16 cellular contexts compared by ENCODE assay signal in genomic region chrY:7016521-7016920, GRCh38.
DNase-seq lines count a peak whose midpoint lies in the region; ATAC-seq, FAIRE-seq and TF ChIP-seq lines count a peak whose summit lies in the region.
"Had no signal": no experiment of that assay in that cellular context is flagged by ENCODE, and none has a peak within 500 bp of the region (broad histone marks: within the 10 kb centered on the region; RNA-seq: fewer than 3 reads in every experiment).

No MANE protein-coding gene starts in this region.

- H3K56ac ChIP-seq in H1 (replicated peaks; ENCODE audit: insufficient read length, low read depth, low read length) = no peak overlapping the region

- no peaks in the 10 kb centered on the region for H4K20me1 ChIP-seq in H1 (replicated peaks in 1 of 2; ENCODE audit: control insufficient read depth in 1 of 2, insufficient read depth in 2 of 2, low read length in 2 of 2)

- H3K9me3 ChIP-seq in body of pancreas = no peaks in the 10 kb centered on the region
- H3K9me3 ChIP-seq in H1 (ENCODE audit: insufficient read depth in 2 of 2, low read depth in 1 of 2, low read length in 1 of 2) = no peaks in the 10 kb centered on the region
- H3K9me3 ChIP-seq in thyroid gland = no peaks in the 10 kb centered on the region
- H3K9me3 ChIP-seq: Caco-2 had no signal

- no peak overlapping the region for H2BK5ac ChIP-seq in H1 (ENCODE audit: low read depth, low read length)

- H2BK15ac ChIP-seq in H1 (ENCODE audit: low read length) = no peak overlapping the region

- TF ChIP-seq POLR2A in body of pancreas (IDR thresholded peaks at IDR 0.05) = no peak
- TF ChIP-seq POLR2A in H1 (IDR thresholded peaks at IDR 0.05; ENCODE audit: control extremely low read depth in 1 of 2, low read depth in 2 of 2, low read length in 2 of 2) = no peak
- no peak for TF ChIP-seq POLR2A in thyroid gland (IDR thresholded peaks at IDR 0.05)

- no peak overlapping the region for H3K9ac ChIP-seq in H1 (replicated peaks in 1 of 4; ENCODE audit: extremely low read depth in 1 of 4, low read depth in 3 of 4, low read length in 3 of 4)

- no peak overlapping the region for H3K4ac ChIP-seq in H1 (replicated peaks; ENCODE audit: insufficient read length, low read depth, low read length)

- H3K4me2 ChIP-seq in H1 (ENCODE audit: insufficient read depth in 1 of 2, low read depth in 2 of 2, low read length in 2 of 2) = no peak overlapping the region

- no peaks in the 10 kb centered on the region for H3K79me1 ChIP-seq in H1 (ENCODE audit: low read depth, low read length)

- H2BK120ac ChIP-seq in H1 (replicated peaks; ENCODE audit: low read depth, low read length) = no peak overlapping the region

- DNase-seq in body of pancreas (peak in 2 of 4 donors; percentile 13 to 27), H1 (ENCODE audit: low read depth in 1 of 2, low spot score in 2 of 2) (no peak), thyroid gland (peak; percentile 72 to 83), iPS-NIHi7 (ENCODE audit: extremely low spot score) (no peak), mesenteric fat pad (ENCODE audit: low spot score) (no peak)
- DNase-seq: Caco-2; CD4-positive, CD25-positive, alpha-beta regulatory T cell; CD8-positive, alpha-beta T cell; DMS153; DND-41; GDM1; GOT3; H7; HCEC 1CT had no signal

- no peak overlapping the region for H4K8ac ChIP-seq in H1 (ENCODE audit: extremely low read depth, insufficient read depth, low read length)

- no peaks in the 10 kb centered on the region for H3K36me3 ChIP-seq in body of pancreas (replicated peaks in 1 of 2; ENCODE audit: insufficient read depth in 1 of 2, low read depth in 2 of 2)
- no peaks in the 10 kb centered on the region for H3K36me3 ChIP-seq in H1 (ENCODE audit: control insufficient read depth in 2 of 4, insufficient read depth in 4 of 4, low read length in 3 of 4)
- no peaks in the 10 kb centered on the region for H3K36me3 ChIP-seq in thyroid gland

- no peak for TF ChIP-seq RAD21 in H1 (IDR thresholded peaks at IDR 0.05 in 1 of 2, conservative IDR thresholded peaks at IDR 0.05 in 1 of 2; ENCODE audit: low read depth in 2 of 2, low read length in 2 of 2)

- H3K27ac ChIP-seq in body of pancreas (no peak overlapping the region), H1 (ENCODE audit: low read depth, low read length) (no peak overlapping the region), thyroid gland (no peak overlapping the region)

- H3K18ac ChIP-seq in H1 (ENCODE audit: extremely low read depth, low read length) = no peak overlapping the region

- POLR2A ChIA-PET in H1 (lab: Charles Lee; ENCODE audit: partially characterized antibody) = no interaction called here

- H3K4me3 ChIP-seq in body of pancreas (no peak overlapping the region), H1 (ENCODE audit: extremely low read depth in 1 of 4, insufficient read depth in 2 of 4, low read depth in 3 of 4, low read length in 4 of 4) (no peak overlapping the region), thyroid gland (replicated peaks in 1 of 3) (no peak overlapping the region)
- H3K4me3 ChIP-seq: GM12878 had no signal

- 6 to 38% methylated on average over 1 to 4 of the region's 4 CpGs for WGBS in body of pancreas, 2 donors
- 94% methylated on average over 3 of the region's 4 CpGs; no CpG with 5 or more reads in 1 of the 2 experiments for WGBS in H1 (ENCODE audit: extremely low coverage in 1 of 2, insufficient coverage in 1 of 2, insufficient read length in 1 of 2, insufficient replicate concordance in 2 of 2, low coverage in 1 of 2, low lambda C conversion rate in 2 of 2, missing lambda C conversion rate in 1 of 2), 2 experiments
- WGBS in thyroid gland, 2 donors = 24 to 33% methylated on average over 4 of the region's 4 CpGs

- CTCF ChIA-PET in H1 (lab: Charles Lee; ENCODE audit: partially characterized antibody) = no interaction called here

- intact Hi-C loops in body of pancreas (cut with DNase I) (no loop called here), thyroid gland (cut with DNase I) (no loop called here)

- no peak overlapping the region for H3K23ac ChIP-seq in H1 (ENCODE audit: insufficient read length)

- peak overlapping the region; percentile 27 for H4K91ac ChIP-seq in H1 (replicated peaks; ENCODE audit: insufficient read length, low read length)

- FAIRE-seq in H1 (lab: Jason Lieb, UNC) = no peak
- FAIRE-seq: GM12878 had no signal

- H3K27me3 ChIP-seq in body of pancreas = no peaks in the 10 kb centered on the region
- H3K27me3 ChIP-seq in H1 (replicated peaks in 1 of 4; ENCODE audit: control insufficient read depth in 3 of 4, extremely low read depth in 1 of 4, insufficient read depth in 3 of 4, low read length in 3 of 4) = no peaks in the 10 kb centered on the region
- H3K27me3 ChIP-seq in thyroid gland = no peaks in the 10 kb centered on the region

- peak; percentile 47 for ATAC-seq in body of pancreas
- no peak for ATAC-seq in GM21526 (IDR thresholded peaks at IDR 0.05; ENCODE audit: low FRiP score, unreplicated experiment)
- ATAC-seq: CD8-positive, alpha-beta T cell; GM12878 had no signal

- no peak overlapping the region for H2BK12ac ChIP-seq in H1 (ENCODE audit: low read depth, low read length)

- TF ChIP-seq CTCF in body of pancreas (IDR thresholded peaks at IDR 0.05) (no peak), H1 (IDR thresholded peaks at IDR 0.05; ENCODE audit: control extremely low read depth in 1 of 3, insufficient read depth in 1 of 3, low read depth in 1 of 3, low read length in 3 of 3) (no peak), thyroid gland (IDR thresholded peaks at IDR 0.05) (no peak)

- H3K23me2 ChIP-seq in H1 (ENCODE audit: low read depth, low read length) = no peaks in the 10 kb centered on the region

- H2AFZ ChIP-seq in H1 (ENCODE audit: low read length) = no peak overlapping the region

- H3K14ac ChIP-seq in H1 (ENCODE audit: insufficient read length) = no peak overlapping the region

- no peaks in the 10 kb centered on the region for H3K79me2 ChIP-seq in H1 (ENCODE audit: control insufficient read depth in 1 of 2, insufficient read depth in 2 of 2, low read length in 2 of 2)

- H4K5ac ChIP-seq in H1 (ENCODE audit: insufficient read length, low read depth, low read length) = no peak overlapping the region

- TF ChIP-seq EP300 in H1 (IDR thresholded peaks at IDR 0.05; ENCODE audit: borderline replicate concordance in 1 of 2, low read depth in 2 of 2, low read length in 2 of 2) = no peak

- no peak overlapping the region for H2BK20ac ChIP-seq in H1 (ENCODE audit: low read length)

- no peak overlapping the region for H2AK5ac ChIP-seq in H1 (ENCODE audit: low read depth, low read length)

- H3K4me1 ChIP-seq in body of pancreas (no peaks in the 10 kb centered on the region), H1 (replicated peaks in 1 of 4; ENCODE audit: control insufficient read depth in 3 of 4, insufficient read depth in 4 of 4, low read length in 3 of 4) (peaks cover 0 to 3% (median 0%) of the 10 kb centered on the region in 4 experiments; a peak in 1 of 7 replicates), thyroid gland (no peaks in the 10 kb centered on the region)
- H3K4me1 ChIP-seq: Caco-2 had no signal

TF ChIP-seq in H1, 55 proteins besides CTCF, POLR2A, EP300 and RAD21:
- no peak for TF ChIP-seq SIRT6 (IDR thresholded peaks at IDR 0.05; ENCODE audit: low read length)
- TF ChIP-seq E2F6 (IDR thresholded peaks at IDR 0.05) = no peak
- TF ChIP-seq POU5F1 (IDR thresholded peaks at IDR 0.05; ENCODE audit: low read depth, low read length) = no peak
- TF ChIP-seq USF2 (IDR thresholded peaks at IDR 0.05; ENCODE audit: low read length) = no peak
- TF ChIP-seq CHD1 (IDR thresholded peaks at IDR 0.05; ENCODE audit: low read depth, low read length) = no peak

Comparison
In these comparisons a context has a peak if more than half of its experiments do, and no peak if none do; other contexts are left out.
1. DNase-seq: peak in thyroid gland (2 of 2); none in H1 (0 of 2), iPS-NIHi7 (single experiment) and mesenteric fat pad (single experiment).